Comparison of ENCODE assay signal across 9 cellular contexts in genomic region chr6:56713285-56713684, GRCh38.
DNase-seq lines count a peak whose midpoint lies in the region; ATAC-seq and TF ChIP-seq lines count a peak whose summit lies in the region.
"Had no signal": no experiment of that assay in that cellular context is flagged by ENCODE, and none has a peak within 500 bp of the region (broad histone marks: within the 10 kb centered on the region; RNA-seq: fewer than 3 reads in every experiment).

No MANE protein-coding gene starts in this region.

- no peak overlapping the region for H3K23ac ChIP-seq in mesendoderm (ENCODE audit: low read length)

- H3K79me1 ChIP-seq in mesendoderm (ENCODE audit: low read length) = peaks cover 6% of the 10 kb centered on the region

- H2BK5ac ChIP-seq in mesendoderm (ENCODE audit: low read length) = peak overlapping the region; percentile 9

- H3K27ac ChIP-seq in HUES64 (ENCODE audit: low read depth, low read length) (peak overlapping the region; percentile 26), mesendoderm (ENCODE audit: low read depth, low read length) (peak overlapping the region; percentile 4)
- H3K27ac ChIP-seq in effector memory CD4-positive, alpha-beta T cell (ENCODE audit: insufficient read depth, low read length, poor library complexity, severe bottlenecking) = no peak overlapping the region
- H3K27ac ChIP-seq: C4-2B had no signal

- peak overlapping the region; percentile 70 for H3K4ac ChIP-seq in mesendoderm (ENCODE audit: low read depth, low read length)

- H3K27me3 ChIP-seq in HUES64 (ENCODE audit: insufficient read depth, low read length) = no peaks in the 10 kb centered on the region
- no peaks in the 10 kb centered on the region for H3K27me3 ChIP-seq in mesendoderm (ENCODE audit: insufficient read depth, low read length, poor library complexity)
- H3K27me3 ChIP-seq in effector memory CD4-positive, alpha-beta T cell (replicated peaks; ENCODE audit: control insufficient read depth, insufficient read depth, low read length, poor library complexity, severe bottlenecking) = no peaks in the 10 kb centered on the region

- no peak overlapping the region for H2AK5ac ChIP-seq in mesendoderm (ENCODE audit: low read length)

- no peak overlapping the region for H2BK15ac ChIP-seq in mesendoderm (replicated peaks; ENCODE audit: low read depth)

- H3K4me2 ChIP-seq in mesendoderm (ENCODE audit: low read length) = no peak overlapping the region

- DNase-seq in ACHN (peak; percentile 91), choroid plexus epithelial cell (ENCODE audit: low read depth) (peak; percentile 90), mesendoderm (peak; percentile 76)
- DNase-seq in effector memory CD4-positive, alpha-beta T cell = no peak

- no peak overlapping the region for H2BK120ac ChIP-seq in mesendoderm (ENCODE audit: low read depth, low read length)

- WGBS in HUES64 = 55% methylated on average over 3 of the region's 3 CpGs
- WGBS in mesendoderm (ENCODE audit: extremely low coverage, insufficient coverage, low lambda C conversion rate) = no CpG with 5 or more reads among the region's 3 CpGs

- no peak overlapping the region for H4K5ac ChIP-seq in mesendoderm (ENCODE audit: low read length)

- peaks cover 8% of the 10 kb centered on the region for H3K79me2 ChIP-seq in mesendoderm (ENCODE audit: control insufficient read depth, insufficient read depth, low read length)

- no peak overlapping the region for H4K8ac ChIP-seq in mesendoderm (ENCODE audit: low read depth, low read length)

- H3K4me1 ChIP-seq in HUES64 (ENCODE audit: insufficient read depth, low read length) = peaks cover 69% of the 10 kb centered on the region
- peaks cover 10% of the 10 kb centered on the region for H3K4me1 ChIP-seq in mesendoderm (ENCODE audit: control insufficient read depth, low read depth, low read length)
- no peaks in the 10 kb centered on the region for H3K4me1 ChIP-seq in effector memory CD4-positive, alpha-beta T cell (ENCODE audit: control insufficient read depth, insufficient read depth, low read length, poor library complexity, severe bottlenecking)

- no peak overlapping the region for H3K9ac ChIP-seq in HUES64 (ENCODE audit: low read depth, low read length)
- no peak overlapping the region for H3K9ac ChIP-seq in mesendoderm (ENCODE audit: low read length)

- TF ChIP-seq CTCF in choroid plexus epithelial cell (conservative IDR thresholded peaks at IDR 0.05; ENCODE audit: low read depth, low read length) = no peak

- H3K4me3 ChIP-seq in HUES64 (ENCODE audit: low read length) = no peak overlapping the region
- H3K4me3 ChIP-seq in choroid plexus epithelial cell (ENCODE audit: low read depth, low read length) = no peak overlapping the region
- H3K4me3 ChIP-seq in mesendoderm (ENCODE audit: low read length) = no peak overlapping the region
- H3K4me3 ChIP-seq in effector memory CD4-positive, alpha-beta T cell (ENCODE audit: insufficient read depth, low read depth, low read length, poor library complexity, severe bottlenecking) = no peak overlapping the region

- no peak for ATAC-seq in GM21786 (IDR thresholded peaks at IDR 0.05; ENCODE audit: unreplicated experiment)
- no peak for ATAC-seq in GM21576 (IDR thresholded peaks at IDR 0.05; ENCODE audit: unreplicated experiment)
- no peak for ATAC-seq in GM19395 (IDR thresholded peaks at IDR 0.05; ENCODE audit: unreplicated experiment)

- peak overlapping the region; percentile 35 for H3K18ac ChIP-seq in mesendoderm (ENCODE audit: low read length)

- in situ Hi-C loops in ACHN (cut with HindIII; ENCODE audit: low pct_ligation_motif_present, low pct_unique_long_range_greater_than_20kb, low sequenced_read_pairs) = no loop called here

- no peaks in the 10 kb centered on the region for H3K36me3 ChIP-seq in HUES64 (ENCODE audit: insufficient read depth, low read length)
- H3K36me3 ChIP-seq in mesendoderm (ENCODE audit: control insufficient read depth, insufficient read depth, low read length) = no peaks in the 10 kb centered on the region
- H3K36me3 ChIP-seq in effector memory CD4-positive, alpha-beta T cell (ENCODE audit: control insufficient read depth, insufficient read depth, low read length) = no peaks in the 10 kb centered on the region

- H3K9me3 ChIP-seq in HUES64 (ENCODE audit: insufficient read depth, low read depth, low read length) = 0 out of 2 replicates have a peak, but pooled peaks cover under 1% of the 10 kb centered on the region
- no peaks in the 10 kb centered on the region for H3K9me3 ChIP-seq in effector memory CD4-positive, alpha-beta T cell (ENCODE audit: control insufficient read depth, low read length)

- peak overlapping the region; percentile 52 for H3K56ac ChIP-seq in mesendoderm (ENCODE audit: low read length)

Comparison
In these comparisons a context has a peak if more than half of its experiments do, and no peak if none do; other contexts are left out.
1. DNase-seq: peak in ACHN (single experiment), choroid plexus epithelial cell (single experiment) and mesendoderm (single experiment); none in effector memory CD4-positive, alpha-beta T cell (0 of 3).